8 cellular contexts compared by ENCODE assay signal in the genomic region with DNA sequence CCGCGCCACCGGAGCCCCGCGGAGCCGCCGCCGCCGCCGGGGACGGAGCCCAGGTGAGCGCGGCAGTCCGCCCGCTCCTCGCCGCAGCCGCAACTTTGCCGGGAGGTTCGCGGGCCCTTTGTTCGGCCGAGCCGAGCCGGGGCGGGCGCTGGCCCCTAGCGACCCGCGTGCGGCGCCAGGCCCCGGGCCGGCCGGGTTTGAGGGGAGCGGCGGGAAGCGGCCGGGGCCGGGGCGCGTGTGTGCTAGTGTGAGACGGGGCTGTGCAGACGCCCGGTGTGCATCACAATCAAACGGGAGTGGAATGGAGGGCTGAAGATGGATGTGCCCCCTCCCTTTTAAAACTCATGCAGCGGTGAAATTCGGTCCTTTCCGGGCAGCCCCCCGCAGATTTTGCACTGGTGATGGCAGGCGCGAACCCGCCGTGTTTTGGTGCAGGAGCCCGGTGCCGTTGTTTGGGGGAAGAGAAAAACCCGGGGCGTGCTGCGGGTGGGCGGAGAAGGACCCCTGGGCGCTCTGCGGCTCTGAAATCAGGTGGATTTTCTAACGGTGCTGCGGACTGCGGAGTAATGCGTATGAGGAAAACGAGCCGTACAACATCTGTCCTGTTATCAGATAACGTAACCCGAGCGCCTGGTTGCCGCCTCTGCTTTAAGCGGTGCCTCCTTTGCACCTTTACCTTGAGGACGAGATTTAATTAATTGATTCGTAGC. TPM values are rescaled to one million over a fixed set of nuclear protein-coding genes. Genes with fewer than 3 reads are reported as not detected.
A peak's percentile ranks its signal among the peaks of the same experiment; 100 is the strongest.
DNase-seq lines count a peak whose midpoint lies in the region; TF ChIP-seq lines count a peak whose summit lies in the region.

No MANE protein-coding gene starts in this region.

- peaks cover 13% of the 10 kb centered on the region for H3K36me3 Mint-ChIP-seq in activated CD4-positive, alpha-beta T cell treated with anti-CD3 and anti-CD28 coated beads, Interleukin-2, amount 10 ng/mL, durations not matched to agents 7 days and 5 days (ENCODE audit: low read depth)

- peak; percentile 38 for DNase-seq in HuH-7 (ENCODE audit: low spot score)
- peak; percentile 43 for DNase-seq in activated CD4-positive, alpha-beta T cell treated with anti-CD3 and anti-CD28 coated beads, Interleukin-2, amount 10 ng/mL, durations not matched to agents 7 days and 5 days
- DNase-seq in effector memory CD4-positive, alpha-beta T cell = peak in 2 of 3 donors; percentile 9
- no peak for DNase-seq in suprapubic skin (ENCODE audit: low spot score in 2 of 2)
- no peak for DNase-seq in SIG-M5 (lab: John Stamatoyannopoulos, UW)
- DNase-seq in NK-92 treated with Interleukin-12 subunit alpha and Interleukin-12 subunit beta, amount 100 ng/mL, for 24 hours (lab: John Stamatoyannopoulos, UW) = no peak

- H3K4me3 Mint-ChIP-seq in activated CD4-positive, alpha-beta T cell treated with anti-CD3 and anti-CD28 coated beads, Interleukin-2, amount 10 ng/mL, durations not matched to agents 7 days and 5 days = peak overlapping the region; percentile 95

- TF ChIP-seq CTCF in suprapubic skin (IDR thresholded peaks at IDR 0.05) = no peak

- H3K4me1 ChIP-seq in ES-I3 (ENCODE audit: insufficient read depth, low read length) (peaks cover 19% of the 10 kb centered on the region), mucosa of stomach (ENCODE audit: control insufficient read depth, insufficient read depth, low read length) (peaks cover 9% of the 10 kb centered on the region), suprapubic skin (peaks cover 32% of the 10 kb centered on the region)
- peaks cover 30% of the 10 kb centered on the region for H3K4me1 ChIP-seq in effector memory CD4-positive, alpha-beta T cell (ENCODE audit: control insufficient read depth, insufficient read depth, low read length, poor library complexity, severe bottlenecking)

- WGBS in suprapubic skin = under 1% methylated on average over 24 of the region's 75 CpGs

- H3K9ac ChIP-seq in ES-I3 (ENCODE audit: low read depth, low read length) = peak overlapping the region; percentile 64
- peak overlapping the region; percentile 32 for H3K9ac ChIP-seq in mucosa of stomach (ENCODE audit: low read length)

- H3K27me3 Mint-ChIP-seq in activated CD4-positive, alpha-beta T cell treated with anti-CD3 and anti-CD28 coated beads, Interleukin-2, amount 10 ng/mL, durations not matched to agents 7 days and 5 days = peaks cover 27% of the 10 kb centered on the region

- H3K36me3 ChIP-seq in ES-I3 (ENCODE audit: insufficient read depth, low read length) (no peaks in the 10 kb centered on the region), mucosa of stomach (ENCODE audit: control insufficient read depth, insufficient read depth, low read length) (no peaks in the 10 kb centered on the region), suprapubic skin (no peaks in the 10 kb centered on the region)
- no peaks in the 10 kb centered on the region for H3K36me3 ChIP-seq in effector memory CD4-positive, alpha-beta T cell (ENCODE audit: control insufficient read depth, insufficient read depth, low read length)

- peak overlapping the region; percentile 75 for H3K4me3 ChIP-seq in effector memory CD4-positive, alpha-beta T cell (ENCODE audit: insufficient read depth, low read depth, low read length, poor library complexity, severe bottlenecking)
- H3K4me3 ChIP-seq in mucosa of stomach (ENCODE audit: low read length) (peak overlapping the region; percentile 38), suprapubic skin (peak overlapping the region; percentile 65)

- POLR2A ChIA-PET in activated CD4-positive, alpha-beta T cell treated with anti-CD3 and anti-CD28 coated beads, Interleukin-2, amount 10 ng/mL, durations not matched to agents 7 days and 5 days (lab: Charles Lee) = no interaction called here

- peaks cover 3% of the 10 kb centered on the region for H3K9me3 Mint-ChIP-seq in activated CD4-positive, alpha-beta T cell treated with anti-CD3 and anti-CD28 coated beads, Interleukin-2, amount 10 ng/mL, durations not matched to agents 7 days and 5 days

- H3K27ac ChIP-seq in effector memory CD4-positive, alpha-beta T cell (ENCODE audit: insufficient read depth, low read length, poor library complexity, severe bottlenecking) = peak overlapping the region; percentile 71
- H3K27ac ChIP-seq in suprapubic skin = peak overlapping the region; percentile 88

- no peak for TF ChIP-seq POLR2A in suprapubic skin (IDR thresholded peaks at IDR 0.05)

- H3K9me3 ChIP-seq in ES-I3 (ENCODE audit: control insufficient read depth, insufficient read depth, low read length) (no peaks in the 10 kb centered on the region), mucosa of stomach (ENCODE audit: control insufficient read depth, low read length) (no peaks in the 10 kb centered on the region), suprapubic skin (no peaks in the 10 kb centered on the region)
- H3K9me3 ChIP-seq in effector memory CD4-positive, alpha-beta T cell (ENCODE audit: control insufficient read depth, low read length) = no peaks in the 10 kb centered on the region

- peak overlapping the region; percentile 92 for H3K27ac Mint-ChIP-seq in activated CD4-positive, alpha-beta T cell treated with anti-CD3 and anti-CD28 coated beads, Interleukin-2, amount 10 ng/mL, durations not matched to agents 7 days and 5 days

- no peak for TF ChIP-seq EP300 in suprapubic skin (IDR thresholded peaks at IDR 0.05)

- H3K27me3 ChIP-seq in effector memory CD4-positive, alpha-beta T cell (replicated peaks; ENCODE audit: control insufficient read depth, insufficient read depth, low read length, poor library complexity, severe bottlenecking) = no peaks in the 10 kb centered on the region
- H3K27me3 ChIP-seq in mucosa of stomach (ENCODE audit: control insufficient read depth, insufficient read depth, low read length) = peaks cover 24% of the 10 kb centered on the region
- H3K27me3 ChIP-seq in suprapubic skin = no peaks in the 10 kb centered on the region

- CTCF ChIA-PET in activated CD4-positive, alpha-beta T cell treated with anti-CD3 and anti-CD28 coated beads, Interleukin-2, amount 10 ng/mL, durations not matched to agents 7 days and 5 days (lab: Charles Lee) = interaction anchor here (1.0 to 1.2 kb wide), 2 partner anchors 116 to 506 kb away, joined by 3 read pairs; no protein-coding TSS in a partner anchor

- H3K4me1 Mint-ChIP-seq in activated CD4-positive, alpha-beta T cell treated with anti-CD3 and anti-CD28 coated beads, Interleukin-2, amount 10 ng/mL, durations not matched to agents 7 days and 5 days = peaks cover 54% of the 10 kb centered on the region

RNA-seq across cellular contexts. Expression of gene TNRC6C, which starts 0.9 kb away (rescaled TPM):
- 10 to 100 TPM; 40.2 to 41.8 TPM for total RNA-seq in activated CD4-positive, alpha-beta T cell treated with anti-CD3 and anti-CD28 coated beads, Interleukin-2, amount 10 ng/mL, durations not matched to agents 7 days and 5 days
- 10 to 100 TPM in 2 of 4 donors, 1 to 10 TPM in 2; 4.8 to 14.5 (median 11.6) TPM for total RNA-seq in suprapubic skin

Comparison
In these comparisons a context has a peak if more than half of its experiments do, and no peak if none do; other contexts are left out.
1. DNase-seq: peak in HuH-7 (single experiment), activated CD4-positive, alpha-beta T cell treated with anti-CD3 and anti-CD28 coated beads, Interleukin-2, amount 10 ng/mL, durations not matched to agents 7 days and 5 days (single experiment) and effector memory CD4-positive, alpha-beta T cell (2 of 3); none in suprapubic skin (0 of 2), SIG-M5 (single experiment) and NK-92 treated with Interleukin-12 subunit alpha and Interleukin-12 subunit beta, amount 100 ng/mL, for 24 hours (single experiment).
2. Peak in every context shown above with its lines, with median percentiles within 50 percentile points of each other: H3K4me3 ChIP-seq.